Comparison of ENCODE assay signal across 2 cellular contexts in the genomic region with DNA sequence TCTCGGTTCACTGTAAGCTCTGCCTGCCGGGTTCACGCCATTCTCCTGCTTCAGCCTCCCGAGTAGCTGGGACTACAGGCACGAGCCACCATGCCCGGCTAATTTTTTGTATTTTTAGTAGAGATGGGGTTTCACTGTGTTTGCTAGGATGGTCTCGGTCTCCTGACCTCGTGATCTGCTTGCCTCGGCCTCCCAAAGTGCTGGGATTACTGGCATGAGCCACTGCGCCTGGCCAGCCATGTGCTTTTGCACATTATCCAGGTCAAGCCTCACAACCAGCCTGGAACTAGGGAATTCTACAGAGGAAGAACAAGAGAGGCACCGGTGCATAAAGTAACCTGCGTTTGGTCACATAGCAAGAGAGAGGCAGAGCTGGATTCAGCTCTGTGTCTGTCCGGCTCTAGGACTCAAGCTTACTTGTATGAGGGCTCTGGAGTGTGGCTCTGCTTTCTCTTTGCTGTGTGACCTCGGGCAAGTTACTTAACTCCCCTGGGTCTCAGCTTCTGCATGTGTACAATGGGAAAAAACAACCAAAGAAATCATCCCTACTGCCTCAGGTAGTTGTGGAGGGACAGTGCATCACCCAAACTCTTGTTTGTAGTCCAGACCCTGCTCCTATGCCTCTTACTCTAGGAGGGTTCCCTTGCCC.
TF ChIP-seq lines count a peak whose summit lies in the region.

No MANE protein-coding gene starts in this region.

TF ChIP-seq in HepG2, 621 proteins besides CTCF, POLR2A, EP300 and RAD21:
- TF ChIP-seq, protein P1, sequence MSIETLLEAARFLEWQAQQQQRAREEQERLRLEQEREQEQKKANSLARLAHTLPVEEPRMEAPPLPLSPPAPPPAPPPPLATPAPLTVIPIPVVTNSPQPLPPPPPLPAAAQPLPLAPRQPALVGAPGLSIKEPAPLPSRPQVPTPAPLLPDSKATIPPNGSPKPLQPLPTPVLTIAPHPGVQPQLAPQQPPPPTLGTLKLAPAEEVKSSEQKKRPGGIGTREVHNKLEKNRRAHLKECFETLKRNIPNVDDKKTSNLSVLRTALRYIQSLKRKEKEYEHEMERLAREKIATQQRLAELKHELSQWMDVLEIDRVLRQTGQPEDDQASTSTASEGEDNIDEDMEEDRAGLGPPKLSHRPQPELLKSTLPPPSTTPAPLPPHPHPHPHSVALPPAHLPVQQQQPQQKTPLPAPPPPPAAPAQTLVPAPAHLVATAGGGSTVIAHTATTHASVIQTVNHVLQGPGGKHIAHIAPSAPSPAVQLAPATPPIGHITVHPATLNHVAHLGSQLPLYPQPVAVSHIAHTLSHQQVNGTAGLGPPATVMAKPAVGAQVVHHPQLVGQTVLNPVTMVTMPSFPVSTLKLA (IDR thresholded peaks at IDR 0.05) = 0 out of 2 replicates have a peak, but pooled peaks have one; percentile 1
- TF ChIP-seq ZNF777 (CRISPR knock-in tag; IDR thresholded peaks at IDR 0.05) (no peak), GABPA (IDR thresholded peaks at IDR 0.05; ENCODE audit: low read depth, low read length) (no peak), GABPA (CRISPR knock-in tag; IDR thresholded peaks at IDR 0.05; ENCODE audit: low read depth) (no peak)

TF ChIP-seq in K562, 482 proteins besides CTCF, POLR2A, EP300 and RAD21:
- peak; percentile 80 for TF ChIP-seq RBM25 (IDR thresholded peaks at IDR 0.05; ENCODE audit: low read depth, low read length, severe bottlenecking)
- TF ChIP-seq, protein P2, sequence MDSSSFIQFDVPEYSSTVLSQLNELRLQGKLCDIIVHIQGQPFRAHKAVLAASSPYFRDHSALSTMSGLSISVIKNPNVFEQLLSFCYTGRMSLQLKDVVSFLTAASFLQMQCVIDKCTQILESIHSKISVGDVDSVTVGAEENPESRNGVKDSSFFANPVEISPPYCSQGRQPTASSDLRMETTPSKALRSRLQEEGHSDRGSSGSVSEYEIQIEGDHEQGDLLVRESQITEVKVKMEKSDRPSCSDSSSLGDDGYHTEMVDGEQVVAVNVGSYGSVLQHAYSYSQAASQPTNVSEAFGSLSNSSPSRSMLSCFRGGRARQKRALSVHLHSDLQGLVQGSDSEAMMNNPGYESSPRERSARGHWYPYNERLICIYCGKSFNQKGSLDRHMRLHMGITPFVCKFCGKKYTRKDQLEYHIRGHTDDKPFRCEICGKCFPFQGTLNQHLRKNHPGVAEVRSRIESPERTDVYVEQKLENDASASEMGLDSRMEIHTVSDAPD (CRISPR knock-in tag; IDR thresholded peaks at IDR 0.05) = no peak
- no peak for TF ChIP-seq RBFOX2 (IDR thresholded peaks at IDR 0.05; ENCODE audit: low read depth, low read length)
- TF ChIP-seq SUPT5H (IDR thresholded peaks at IDR 0.05) = no peak
- TF ChIP-seq, protein P3, sequence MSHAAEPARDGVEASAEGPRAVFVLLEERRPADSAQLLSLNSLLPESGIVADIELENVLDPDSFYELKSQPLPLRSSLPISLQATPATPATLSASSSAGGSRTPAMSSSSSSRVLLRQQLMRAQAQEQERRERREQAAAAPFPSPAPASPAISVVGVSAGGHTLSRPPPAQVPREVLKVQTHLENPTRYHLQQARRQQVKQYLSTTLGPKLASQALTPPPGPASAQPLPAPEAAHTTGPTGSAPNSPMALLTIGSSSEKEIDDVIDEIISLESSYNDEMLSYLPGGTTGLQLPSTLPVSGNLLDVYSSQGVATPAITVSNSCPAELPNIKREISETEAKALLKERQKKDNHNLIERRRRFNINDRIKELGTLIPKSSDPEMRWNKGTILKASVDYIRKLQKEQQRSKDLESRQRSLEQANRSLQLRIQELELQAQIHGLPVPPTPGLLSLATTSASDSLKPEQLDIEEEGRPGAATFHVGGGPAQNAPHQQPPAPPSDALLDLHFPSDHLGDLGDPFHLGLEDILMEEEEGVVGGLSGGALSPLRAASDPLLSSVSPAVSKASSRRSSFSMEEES (CRISPR knock-in tag; IDR thresholded peaks at IDR 0.05) = no peak
- TF ChIP-seq HSF4 (CRISPR knock-in tag; IDR thresholded peaks at IDR 0.05; ENCODE audit: borderline replicate concordance) = no peak
- TF ChIP-seq KHSRP (IDR thresholded peaks at IDR 0.05) = no peak
- TF ChIP-seq PHF8 (IDR thresholded peaks at IDR 0.05; ENCODE audit: borderline replicate concordance, low read length) = no peak
- TF ChIP-seq BCOR (IDR thresholded peaks at IDR 0.05) = 0 out of 2 replicates have a peak, but pooled peaks have one; percentile 24
- peak; percentile 57 for TF ChIP-seq ZFP36 (IDR thresholded peaks at IDR 0.05; ENCODE audit: low read depth, low read length, partially characterized antibody)
